In the genomic region with DNA sequence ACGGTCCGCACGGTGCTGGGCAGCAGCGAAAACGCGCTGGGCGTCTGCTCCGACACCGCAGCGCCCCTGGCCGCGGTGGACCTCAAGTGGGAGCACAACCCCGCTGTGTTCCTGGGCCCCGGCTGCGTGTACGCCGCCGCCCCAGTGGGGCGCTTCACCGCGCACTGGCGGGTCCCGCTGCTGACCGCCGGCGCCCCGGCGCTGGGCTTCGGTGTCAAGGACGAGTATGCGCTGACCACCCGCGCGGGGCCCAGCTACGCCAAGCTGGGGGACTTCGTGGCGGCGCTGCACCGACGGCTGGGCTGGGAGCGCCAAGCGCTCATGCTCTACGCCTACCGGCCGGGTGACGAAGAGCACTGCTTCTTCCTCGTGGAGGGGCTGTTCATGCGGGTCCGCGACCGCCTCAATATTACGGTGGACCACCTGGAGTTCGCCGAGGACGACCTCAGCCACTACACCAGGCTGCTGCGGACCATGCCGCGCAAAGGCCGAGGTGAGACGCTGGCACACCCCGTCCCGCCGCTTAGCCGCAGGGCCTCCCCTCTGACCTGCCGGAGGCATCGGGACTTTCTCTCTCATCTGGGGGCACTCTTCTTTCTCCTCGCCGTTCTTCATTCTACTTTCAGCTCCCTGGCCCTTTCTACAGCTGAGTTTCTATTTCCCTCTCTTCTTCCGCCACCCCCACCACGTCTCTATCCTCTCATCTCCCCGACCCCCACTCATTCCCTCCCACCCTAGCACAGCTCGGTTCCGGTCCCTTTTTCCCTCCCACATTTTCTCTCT, we compare ENCODE assay signal across 6 cellular contexts. TPM values are rescaled to one million over a fixed set of nuclear protein-coding genes. Genes with fewer than 3 reads are reported as not detected.
DNase-seq lines count a peak whose midpoint lies in the region; ATAC-seq and TF ChIP-seq lines count a peak whose summit lies in the region.

No MANE protein-coding gene starts in this region.

- H3K4me3 Mint-ChIP-seq in progenitor cell of endocrine pancreas (ENCODE audit: low read depth) = peak overlapping the region; percentile 61

- intact Hi-C loops in dorsolateral prefrontal cortex (cut with DNase I) = loop anchor here (2.0 to 10.0 kb wide), 4 partner anchors 68 to 307 kb away; partner anchors contain the start of genes RAB13 (in 2 of the 2) and SLC27A3 (in 1 of the 2)

- H3K27me3 ChIP-seq in dorsolateral prefrontal cortex = peaks cover 0 to 31% (median 17%) of the 10 kb centered on the region in 45 donors

- TF ChIP-seq CTCF in dorsolateral prefrontal cortex (IDR thresholded peaks at IDR 0.05 in 54 of 56, conservative IDR thresholded peaks at IDR 0.05 in 2 of 56; ENCODE audit: low read depth in 1 of 56, partially characterized antibody in 56 of 56) = peak in 14 of 56 donors; percentile 8 to 25 (median 12)
- peak; percentile 39 for TF ChIP-seq CTCF in progenitor cell of endocrine pancreas (IDR thresholded peaks at IDR 0.05; ENCODE audit: unreplicated experiment)

- no peak for ATAC-seq in GM18858 (IDR thresholded peaks at IDR 0.05; ENCODE audit: unreplicated experiment)

- H3K27me3 Mint-ChIP-seq in progenitor cell of endocrine pancreas = peaks cover 58% of the 10 kb centered on the region

- no peak overlapping the region for H3K27ac ChIP-seq in dorsolateral prefrontal cortex

- H3K4me3 ChIP-seq in dorsolateral prefrontal cortex = peak overlapping the region; percentile 28 to 70 (median 52)

- H3K27ac Mint-ChIP-seq in progenitor cell of endocrine pancreas = no peak overlapping the region

- peaks cover 11% of the 10 kb centered on the region for H3K4me1 Mint-ChIP-seq in progenitor cell of endocrine pancreas (ENCODE audit: low read depth)

- no peaks in the 10 kb centered on the region for H3K9me3 Mint-ChIP-seq in progenitor cell of endocrine pancreas (ENCODE audit: low read depth)

- no peaks in the 10 kb centered on the region for H3K36me3 Mint-ChIP-seq in progenitor cell of endocrine pancreas (ENCODE audit: insufficient read depth)

- DNase-seq in DMS53 (lab: John Stamatoyannopoulos, UW) (peak; percentile 56), DMS53 treated with DMSO at 0.1 percent for 48 hours (lab: John Stamatoyannopoulos, UW; ENCODE audit: unreplicated experiment) (no peak), dorsolateral prefrontal cortex (no peak), progenitor cell of endocrine pancreas (ENCODE audit: low spot score, unreplicated experiment) (peak; percentile 46), NCI-H2107 treated with DMSO at 0.1 percent for 48 hours (lab: John Stamatoyannopoulos, UW; ENCODE audit: unreplicated experiment) (no peak)

RNA-seq across cellular contexts. Expression of gene NPR1, which starts 1.0 kb away (rescaled TPM):
- total RNA-seq in dorsolateral prefrontal cortex (1 to 10 TPM in 57 of 120 experiments, under 1 TPM in 63; 0.14 to 3.2 (median 0.97) TPM), progenitor cell of endocrine pancreas (0.41 and 0.51 TPM in 2 replicates)

RNA-seq across cellular contexts. Expression of gene ILF2, which starts 8.7 kb away (rescaled TPM):
- 10 to 100 TPM; 45.0 to 84.5 (median 66.7) TPM for total RNA-seq in dorsolateral prefrontal cortex
- total RNA-seq in progenitor cell of endocrine pancreas = 261 and 262 TPM in 2 replicates

RNA-seq across cellular contexts. Expression of gene SNAPIN, which starts 21.0 kb away (rescaled TPM):
- total RNA-seq in dorsolateral prefrontal cortex (10 to 100 TPM; 29.9 to 50.4 (median 39.0) TPM), progenitor cell of endocrine pancreas (38.0 and 42.3 TPM in 2 replicates)

RNA-seq across cellular contexts. Expression of gene CHTOP, which starts 45.7 kb away (rescaled TPM):
- total RNA-seq in dorsolateral prefrontal cortex (100 to 1,000 TPM in 1 of 120 experiments, 10 to 100 TPM in 119; 62.0 to 109 (median 76.4) TPM), progenitor cell of endocrine pancreas (128 and 129 TPM in 2 replicates)

RNA-seq across cellular contexts. Expression of gene INTS3, which starts 48.3 kb away (rescaled TPM):
- total RNA-seq in dorsolateral prefrontal cortex (100 to 1,000 TPM in 2 of 120 experiments, 10 to 100 TPM in 118; 56.8 to 103 (median 74.9) TPM), progenitor cell of endocrine pancreas (145 and 152 TPM in 2 replicates)

Comparison
In these comparisons a context has a peak if more than half of its experiments do, and no peak if none do; other contexts are left out.
1. DNase-seq: peak in DMS53 (single experiment) and progenitor cell of endocrine pancreas (single experiment); none in DMS53 treated with DMSO at 0.1 percent for 48 hours (single experiment), dorsolateral prefrontal cortex (0 of 10) and NCI-H2107 treated with DMSO at 0.1 percent for 48 hours (single experiment).